Comparison of ENCODE assay signal across 27 cellular contexts in the genomic region with DNA sequence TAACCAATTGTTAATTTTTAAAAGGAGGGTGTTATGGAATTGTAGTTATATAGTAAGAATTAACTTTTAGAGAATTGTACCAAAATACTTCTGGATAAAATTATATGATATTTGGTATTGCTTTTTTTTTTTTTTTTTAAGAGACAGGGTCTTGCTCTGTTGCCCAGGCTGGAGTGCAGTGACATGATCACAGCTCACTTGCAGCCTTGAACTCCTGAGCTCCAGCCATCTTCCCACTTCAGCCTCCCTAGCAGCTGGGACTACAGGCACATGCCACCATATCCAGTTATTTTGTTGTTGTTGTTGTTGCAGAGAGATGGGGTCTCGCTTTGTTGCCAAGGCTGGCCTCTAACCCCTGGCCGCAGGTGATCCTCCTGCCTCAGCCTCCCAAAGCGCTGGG.
"Had no signal": no experiment of that assay in that cellular context is flagged by ENCODE, and none has a peak within 500 bp of the region (broad histone marks: within the 10 kb centered on the region; RNA-seq: fewer than 3 reads in every experiment).

No MANE protein-coding gene starts in this region.

- H3K36me3 ChIP-seq: left ventricle myocardium inferior, ovary, right atrium auricular region, stomach, thyroid gland, uterus had no signal

- H3K36me3 Mint-ChIP-seq: natural killer cell treated with Interleukin-12 subunit alpha and Interleukin-12 subunit beta and Interleukin-15 and Interleukin-18, amount 100 ng/mL, for 72 hours; type B pancreatic cell had no signal

- H3K9me3 Mint-ChIP-seq: immature natural killer cell; memory B cell; naive thymus-derived CD4-positive, alpha-beta T cell; natural killer cell treated with Interleukin-12 subunit alpha and Interleukin-12 subunit beta and Interleukin-15 and Interleukin-18, amount 100 ng/mL, for 72 hours; stimulated activated naive B cell treated with anti-CD40 and anti-IgM and Interleukin-4, amounts not matched to agents 10 μg/mL and 1 μg/mL and 100 μg/mL, for 72 hours; type B pancreatic cell had no signal

- H3K27ac ChIP-seq: left ventricle myocardium inferior, ovary, right atrium auricular region, stomach, testis, thyroid gland, uterus had no signal

- DNase-seq: hypothalamus; immature natural killer cell; kidney; left colon; left ventricle myocardium inferior; midbrain; mucosa of descending colon; naive thymus-derived CD4-positive, alpha-beta T cell; ovary; stimulated activated CD4-positive, alpha-beta T cell treated with anti-CD3 and anti-CD28 coated beads, Interleukin-12 subunit alpha, Interleukin-12 subunit beta, amount 100 ng/mL, for 4 hours; stimulated activated CD4-positive, alpha-beta T cell treated with anti-CD3 and anti-CD28 coated beads, Interleukin-15, amount 100 ng/mL, for 24 hours; stimulated activated CD4-positive, alpha-beta T cell treated with anti-CD3 and anti-CD28 coated beads, Interleukin-2, amount 100 ng/mL, for 24 hours; stimulated activated CD4-positive, alpha-beta T cell treated with anti-CD3 and anti-CD28 coated beads, Interleukin-4, amount 100 ng/mL, for 1 hour; stimulated activated naive B cell treated with anti-CD40 and anti-IgM and Interleukin-4, amounts not matched to agents 10 μg/mL and 1 μg/mL and 100 μg/mL, for 72 hours; stimulated activated naive CD8-positive, alpha-beta T cell treated with anti-CD3 and anti-CD28 coated beads, Interleukin-15, Interleukin-2, amounts not matched to agents 100 U/mL and 50 U/mL, for 24 hours; stomach; testis; thyroid gland; uterus had no signal

- H3K27me3 ChIP-seq: ovary, right atrium auricular region, testis, thyroid gland, uterus had no signal

- H3K4me1 ChIP-seq: right atrium auricular region, testis, uterus had no signal

- H3K4me3 Mint-ChIP-seq: immature natural killer cell; memory B cell; naive thymus-derived CD4-positive, alpha-beta T cell; natural killer cell treated with Interleukin-12 subunit alpha and Interleukin-12 subunit beta and Interleukin-15 and Interleukin-18, amount 100 ng/mL, for 72 hours; stimulated activated naive B cell treated with anti-CD40 and anti-IgM and Interleukin-4, amounts not matched to agents 10 μg/mL and 1 μg/mL and 100 μg/mL, for 72 hours; type B pancreatic cell had no signal

- H3K4me3 ChIP-seq: left ventricle myocardium inferior, lung, mucosa of descending colon, ovary, right atrium auricular region, skin epidermis, stomach, testis, thyroid gland, uterus had no signal

- H3K27me3 Mint-ChIP-seq: memory B cell had no signal

- ATAC-seq: left colon; mucosa of descending colon; naive thymus-derived CD4-positive, alpha-beta T cell; natural killer cell treated with Interleukin-12 subunit alpha and Interleukin-12 subunit beta and Interleukin-15 and Interleukin-18, amount 100 ng/mL, for 72 hours; sciatic nerve; stimulated activated naive B cell treated with anti-CD40 and anti-IgM and Interleukin-4, amounts not matched to agents 10 μg/mL and 1 μg/mL and 100 μg/mL, for 72 hours; stimulated activated naive CD8-positive, alpha-beta T cell treated with anti-CD3 and anti-CD28 coated beads, Interleukin-15, Interleukin-2, amounts not matched to agents 100 U/mL and 50 U/mL, for 24 hours had no signal

- H3K27ac Mint-ChIP-seq: memory B cell; progenitor cell of endocrine pancreas; stimulated activated naive B cell treated with anti-CD40 and anti-IgM and Interleukin-4, amounts not matched to agents 10 μg/mL and 1 μg/mL and 100 μg/mL, for 72 hours; type B pancreatic cell had no signal

- H3K9me3 ChIP-seq: left ventricle myocardium inferior, mucosa of descending colon, ovary, right atrium auricular region, stomach, testis, thyroid gland, uterus had no signal
